In genomic region chr1:81824759-81825158, GRCh38 we compare ENCODE assay signal across 20 cellular contexts. TPM values are rescaled to one million over a fixed set of nuclear protein-coding genes. Genes with fewer than 3 reads are reported as not detected.
A peak's percentile ranks its signal among the peaks of the same experiment; 100 is the strongest.
DNase-seq lines count a peak whose midpoint lies in the region; ATAC-seq and TF ChIP-seq lines count a peak whose summit lies in the region.
"Had no signal": no experiment of that assay in that cellular context is flagged by ENCODE, and none has a peak within 500 bp of the region (broad histone marks: within the 10 kb centered on the region; RNA-seq: fewer than 3 reads in every experiment).

No MANE protein-coding gene starts in this region.

- H3K14ac ChIP-seq in H9 (ENCODE audit: insufficient read depth, low read length) (no peak overlapping the region), trophoblast cell (ENCODE audit: low read length) (no peak overlapping the region)

- H3K4me3 Mint-ChIP-seq in H9 = no peak overlapping the region
- H3K4me3 Mint-ChIP-seq in WTC11 = no peak overlapping the region
- H3K4me3 Mint-ChIP-seq in Caco-2 (ENCODE audit: unreplicated experiment) = no peak overlapping the region
- H3K4me3 Mint-ChIP-seq in CD14-positive monocyte = peak overlapping the region in 1 of 2 donors; percentile 37

- H2BK15ac ChIP-seq in H9 (ENCODE audit: low read depth, low read length) = no peak overlapping the region
- no peak overlapping the region for H2BK15ac ChIP-seq in mesendoderm (replicated peaks; ENCODE audit: low read depth)

- TF ChIP-seq CTCF in H9 (conservative IDR thresholded peaks at IDR 0.05) (no peak), WTC11 (IDR thresholded peaks at IDR 0.05) (no peak), Caco-2 (IDR thresholded peaks at IDR 0.05; ENCODE audit: insufficient read depth in 1 of 2, low read depth in 1 of 2, low read length in 1 of 2, severe bottlenecking in 1 of 2, unreplicated experiment in 1 of 2) (no peak), CD14-positive monocyte (IDR thresholded peaks at IDR 0.05) (no peak)

- no peaks in the 10 kb centered on the region for H3K27me3 ChIP-seq in H9 (ENCODE audit: insufficient read depth, low read length)
- H3K27me3 ChIP-seq in mesendoderm (ENCODE audit: insufficient read depth, low read length, poor library complexity) = no peaks in the 10 kb centered on the region
- no peaks in the 10 kb centered on the region for H3K27me3 ChIP-seq in trophoblast cell (ENCODE audit: insufficient read depth, low read length)
- H3K27me3 ChIP-seq in Caco-2 (replicated peaks; ENCODE audit: control insufficient read depth, insufficient read depth, low read length) = no peaks in the 10 kb centered on the region
- H3K27me3 ChIP-seq in H7 (ENCODE audit: control insufficient read depth, insufficient read depth, low read length) = no peaks in the 10 kb centered on the region
- H3K27me3 ChIP-seq: BE2C; BLaER1 treated with 17β-estradiol and CSF1 and Interleukin-3, amounts not matched to agents 10 nM and 100 nM had no signal

- H3K56ac ChIP-seq in H9 (ENCODE audit: insufficient read length, low read depth, low read length) (no peak overlapping the region), mesendoderm (ENCODE audit: low read length) (no peak overlapping the region)

- no peak overlapping the region for H2AFZ ChIP-seq in H9 (ENCODE audit: low read length)
- H2AFZ ChIP-seq in trophoblast cell (ENCODE audit: insufficient read depth, low read length, poor library complexity) = no peak overlapping the region

- POLR2A ChIA-PET in WTC11 (lab: Charles Lee) = no interaction called here
- POLR2A ChIA-PET in Caco-2 (lab: Charles Lee) = no interaction called here

- H4K91ac ChIP-seq in H9 (ENCODE audit: insufficient read length, low read depth, low read length) (no peak overlapping the region), trophoblast cell (ENCODE audit: low read depth, low read length) (no peak overlapping the region)

- H3K4me1 Mint-ChIP-seq in H9 (peaks cover 40 to 50% of the 10 kb centered on the region in 2 experiments), WTC11 (peaks cover 55% of the 10 kb centered on the region), Caco-2 (ENCODE audit: low read depth, unreplicated experiment) (no peaks in the 10 kb centered on the region), CD14-positive monocyte (no peaks in the 10 kb centered on the region)

- H3K27me3 Mint-ChIP-seq in H9 (ENCODE audit: low read depth) = no peaks in the 10 kb centered on the region
- H3K27me3 Mint-ChIP-seq in WTC11 (ENCODE audit: low read depth) = no peaks in the 10 kb centered on the region
- no peaks in the 10 kb centered on the region for H3K27me3 Mint-ChIP-seq in Caco-2 (ENCODE audit: insufficient read depth, unreplicated experiment)
- H3K27me3 Mint-ChIP-seq in CD14-positive monocyte (ENCODE audit: low read depth in 3 of 3) = peaks cover 0 to 4% (median 0%) of the 10 kb centered on the region in 3 donors
- H3K27me3 Mint-ChIP-seq: CD4-positive, alpha-beta memory T cell had no signal

- WGBS in H9 (ENCODE audit: extremely low coverage, insufficient read length, low lambda C conversion rate) = no CpG with 5 or more reads among the region's 4 CpGs
- WGBS in mesendoderm (ENCODE audit: extremely low coverage, insufficient coverage, low lambda C conversion rate) = no CpG with 5 or more reads among the region's 4 CpGs
- WGBS in trophoblast cell (ENCODE audit: extremely low coverage, insufficient coverage, insufficient read length) = no CpG with 5 or more reads among the region's 4 CpGs

- H3K36me3 ChIP-seq in mesendoderm (ENCODE audit: control insufficient read depth, insufficient read depth, low read length) (no peaks in the 10 kb centered on the region), trophoblast cell (ENCODE audit: control insufficient read depth in 1 of 2, insufficient read depth in 2 of 2, low read length in 2 of 2) (peaks cover 0 to 3% of the 10 kb centered on the region in 2 experiments), Caco-2 (ENCODE audit: control insufficient read depth, insufficient read depth, low read length) (no peaks in the 10 kb centered on the region), H7 (replicated peaks; ENCODE audit: control insufficient read depth, insufficient read depth, low read length) (no peaks in the 10 kb centered on the region)
- H3K36me3 ChIP-seq: BE2C; BLaER1 treated with 17β-estradiol and CSF1 and Interleukin-3, amounts not matched to agents 10 nM and 100 nM; HAP-1 had no signal

- intact Hi-C loops in Caco-2 (cut with micrococcal nuclease; ENCODE audit: unreplicated experiment) = no loop called here
- intact Hi-C loops in CD14-positive monocyte (cut with micrococcal nuclease) = no loop called here

- H3K4ac ChIP-seq in H9 (ENCODE audit: low read depth, low read length) (no peak overlapping the region), mesendoderm (ENCODE audit: low read depth, low read length) (no peak overlapping the region), trophoblast cell (ENCODE audit: low read depth, low read length) (peak overlapping the region; percentile 95)

- H3K18ac ChIP-seq in H9 (ENCODE audit: insufficient read length, low read depth, low read length) = no peak overlapping the region
- no peak overlapping the region for H3K18ac ChIP-seq in mesendoderm (ENCODE audit: low read length)
- H3K18ac ChIP-seq in trophoblast cell (ENCODE audit: low read length) = no peak overlapping the region

- no peak overlapping the region for H4K12ac ChIP-seq in trophoblast cell (ENCODE audit: low read depth, low read length)

- H3K9me3 ChIP-seq in H9 (ENCODE audit: control insufficient read depth, low read depth, low read length) (no peaks in the 10 kb centered on the region), trophoblast cell (ENCODE audit: insufficient read depth, low read depth, low read length) (no peaks in the 10 kb centered on the region), Caco-2 (no peaks in the 10 kb centered on the region)
- H3K9me3 ChIP-seq: A549; BE2C; BLaER1 treated with 17β-estradiol and CSF1 and Interleukin-3, amounts not matched to agents 10 nM and 100 nM; HAP-1 had no signal

- no peak overlapping the region for H2AK5ac ChIP-seq in H9 (ENCODE audit: insufficient read length, low read length)
- no peak overlapping the region for H2AK5ac ChIP-seq in mesendoderm (ENCODE audit: low read length)
- no peak overlapping the region for H2AK5ac ChIP-seq in trophoblast cell (ENCODE audit: low read length)

- H3K27ac ChIP-seq in H9 (ENCODE audit: insufficient read length, low read depth, low read length) (no peak overlapping the region), mesendoderm (ENCODE audit: low read depth, low read length) (no peak overlapping the region), trophoblast cell (ENCODE audit: low read depth, low read length) (no peak overlapping the region)
- H3K27ac ChIP-seq: A549; BLaER1 treated with 17β-estradiol and CSF1 and Interleukin-3, amounts not matched to agents 10 nM and 100 nM had no signal

- no peaks in the 10 kb centered on the region for H4K20me1 ChIP-seq in H9 (ENCODE audit: control insufficient read depth, insufficient read depth, insufficient read length)
- H4K20me1 ChIP-seq: BLaER1 treated with 17β-estradiol and CSF1 and Interleukin-3, amounts not matched to agents 10 nM and 100 nM had no signal

- H4K8ac ChIP-seq in H9 (replicated peaks; ENCODE audit: insufficient read length, low read depth, low read length) (no peak overlapping the region), mesendoderm (ENCODE audit: low read depth, low read length) (peak overlapping the region; percentile 56), trophoblast cell (ENCODE audit: low read depth, low read length) (no peak overlapping the region)

- H3K4me1 ChIP-seq in H9 (ENCODE audit: insufficient read depth, low read length) (peaks cover 2% of the 10 kb centered on the region), mesendoderm (ENCODE audit: control insufficient read depth, low read depth, low read length) (no peaks in the 10 kb centered on the region), trophoblast cell (ENCODE audit: control insufficient read depth in 1 of 2, insufficient read depth in 2 of 2, low read length in 2 of 2) (peaks cover 0 to 7% of the 10 kb centered on the region in 2 experiments), Caco-2 (no peaks in the 10 kb centered on the region)
- H3K4me1 ChIP-seq: A549; BE2C; BLaER1 treated with 17β-estradiol and CSF1 and Interleukin-3, amounts not matched to agents 10 nM and 100 nM had no signal

- H2BK120ac ChIP-seq in H9 (ENCODE audit: low read depth, low read length, poor library complexity, severe bottlenecking) (no peak overlapping the region), mesendoderm (ENCODE audit: low read depth, low read length) (no peak overlapping the region), trophoblast cell (ENCODE audit: insufficient read depth, low read length, poor library complexity) (no peak overlapping the region)

- no peak overlapping the region for H3K4me2 ChIP-seq in H9 (ENCODE audit: insufficient read depth, insufficient read length, low read length)
- no peak overlapping the region for H3K4me2 ChIP-seq in mesendoderm (ENCODE audit: low read length)
- no peak overlapping the region for H3K4me2 ChIP-seq in trophoblast cell (ENCODE audit: low read length)
- H3K4me2 ChIP-seq: A549; BLaER1 treated with 17β-estradiol and CSF1 and Interleukin-3, amounts not matched to agents 10 nM and 100 nM had no signal

- H3K23ac ChIP-seq in H9 (ENCODE audit: insufficient read length, low read depth, low read length) = no peak overlapping the region
- no peak overlapping the region for H3K23ac ChIP-seq in mesendoderm (ENCODE audit: low read length)
- no peak overlapping the region for H3K23ac ChIP-seq in trophoblast cell (ENCODE audit: low read length)

- no peak overlapping the region for H2BK20ac ChIP-seq in H9 (ENCODE audit: low read depth, low read length, poor library complexity, severe bottlenecking)

- H3K36me3 Mint-ChIP-seq in H9 (ENCODE audit: insufficient read depth in 1 of 3, low read depth in 3 of 3) (no peaks in the 10 kb centered on the region), WTC11 (no peaks in the 10 kb centered on the region), Caco-2 (ENCODE audit: insufficient read depth, unreplicated experiment) (no peaks in the 10 kb centered on the region), CD14-positive monocyte (no peaks in the 10 kb centered on the region)
- H3K36me3 Mint-ChIP-seq: CD4-positive, alpha-beta memory T cell had no signal

- CTCF ChIA-PET in WTC11 (lab: Charles Lee) = no interaction called here
- CTCF ChIA-PET in Caco-2 (lab: Charles Lee) = no interaction called here

- H3K27ac Mint-ChIP-seq in H9 (peak overlapping the region; percentile 72 to 94 (median 83); a peak in 6 of 7 replicates), WTC11 (peak overlapping the region; percentile 12; the same call in 1 of the 2 replicates), Caco-2 (ENCODE audit: unreplicated experiment) (no peak overlapping the region), CD14-positive monocyte (no peak overlapping the region)
- H3K27ac Mint-ChIP-seq: CD4-positive, alpha-beta memory T cell had no signal

- H3K9ac ChIP-seq in H9 (ENCODE audit: extremely low read depth, insufficient read length, low read length) (no peak overlapping the region), mesendoderm (ENCODE audit: low read length) (no peak overlapping the region), trophoblast cell (ENCODE audit: low read length) (no peak overlapping the region)
- H3K9ac ChIP-seq: BLaER1 treated with 17β-estradiol and CSF1 and Interleukin-3, amounts not matched to agents 10 nM and 100 nM had no signal

- ATAC-seq in WTC11 = no peak
- ATAC-seq: A549 had no signal

- H3T11ph ChIP-seq in H9 (ENCODE audit: low read length) = no peak overlapping the region

- H3K79me2 ChIP-seq in H9 (ENCODE audit: insufficient read depth, low read length) (peaks cover 11% of the 10 kb centered on the region; the same call in 1 of the 2 replicates), mesendoderm (ENCODE audit: control insufficient read depth, insufficient read depth, low read length) (peaks cover 32% of the 10 kb centered on the region), trophoblast cell (ENCODE audit: control insufficient read depth, insufficient read depth, low read length, poor library complexity) (peaks cover 4% of the 10 kb centered on the region)

- H2BK5ac ChIP-seq in H9 (ENCODE audit: insufficient read length, low read length) = no peak overlapping the region
- no peak overlapping the region for H2BK5ac ChIP-seq in mesendoderm (ENCODE audit: low read length)
- no peak overlapping the region for H2BK5ac ChIP-seq in trophoblast cell (ENCODE audit: low read depth, low read length, poor library complexity)

- H2BK12ac ChIP-seq in H9 (ENCODE audit: insufficient read length, low read depth, low read length) (no peak overlapping the region), trophoblast cell (ENCODE audit: low read length) (no peak overlapping the region)

- BruUV-seq in Caco-2 (replicated peaks; lab: Mats Ljungman, UMichigan) = no TSS peak

- no peaks in the 10 kb centered on the region; a peak in 1 of 5 replicates for H3K9me3 Mint-ChIP-seq in H9
- no peaks in the 10 kb centered on the region for H3K9me3 Mint-ChIP-seq in WTC11
- H3K9me3 Mint-ChIP-seq in Caco-2 (ENCODE audit: unreplicated experiment) = no peaks in the 10 kb centered on the region
- H3K9me3 Mint-ChIP-seq in CD14-positive monocyte = peaks cover 0 to 2% (median 0%) of the 10 kb centered on the region in 7 donors

- no peaks in the 10 kb centered on the region for H3K23me2 ChIP-seq in H9 (ENCODE audit: insufficient read length, low read depth, low read length, poor library complexity, severe bottlenecking)

- no peak overlapping the region for H4K5ac ChIP-seq in H9 (ENCODE audit: insufficient read length, low read depth, low read length)
- H4K5ac ChIP-seq in mesendoderm (ENCODE audit: low read length) = no peak overlapping the region

- DNase-seq in H9 (no peak), WTC11 (ENCODE audit: low spot score) (no peak), mesendoderm (no peak), trophoblast cell (no peak), Caco-2 (no peak), H7 (no peak), CD14-positive monocyte (ENCODE audit: low spot score) (no peak)
- DNase-seq: 8988T; ACHN; AML-193; BE2C; CD4-positive, alpha-beta memory T cell; COR-L47; DMS79; EL; GDM1; GOT3 had no signal

- peaks cover 8% of the 10 kb centered on the region for H3K79me1 ChIP-seq in H9 (ENCODE audit: insufficient read depth, low read depth, low read length, poor library complexity, severe bottlenecking)
- H3K79me1 ChIP-seq in mesendoderm (ENCODE audit: low read length) = peaks cover 5% of the 10 kb centered on the region
- H3K79me1 ChIP-seq in trophoblast cell (ENCODE audit: low read length) = no peaks in the 10 kb centered on the region

- H3K4me3 ChIP-seq in mesendoderm (ENCODE audit: low read length) (no peak overlapping the region), trophoblast cell (ENCODE audit: low read depth, low read length) (no peak overlapping the region), Caco-2 (ENCODE audit: low read depth, low read length) (no peak overlapping the region), H7 (ENCODE audit: insufficient read depth, low read depth, low read length) (no peak overlapping the region)
- H3K4me3 ChIP-seq: A549; BLaER1 treated with 17β-estradiol and CSF1 and Interleukin-3, amounts not matched to agents 10 nM and 100 nM; HAP-1 had no signal

RNA-seq across cellular contexts. Expression of gene ADGRL2, which starts 24.0 kb away (rescaled TPM):
- total RNA-seq in H9 (2021) (119 TPM in 2 replicates), WTC11 (2021) (71.6 to 81.8 TPM (median 80.2 TPM) in 3 replicates), Caco-2 (2022) (3.8 and 4.6 TPM in 2 replicates)
- 102 TPM for polyA plus RNA-seq in mesendoderm (2013, experiment 1 of 2)
- polyA plus RNA-seq in mesendoderm (2013, experiment 2 of 2) = 104 TPM
- polyA plus RNA-seq in trophoblast cell (2013) = 187 TPM in 2 replicates
- total RNA-seq in H7 (2014; rRNA removed; shearing (Covaris generic)) = 94.0 and 112 TPM in 2 replicates
- polyA plus RNA-seq in CD14-positive monocyte = not detected
- total RNA-seq: CD4-positive, alpha-beta memory T cell had no signal
- polyA plus RNA-seq: CD4-positive, alpha-beta memory T cell had no signal

Comparison
In these comparisons a context has a peak if more than half of its experiments do, and no peak if none do; other contexts are left out.
1. H3K27ac Mint-ChIP-seq: peak in H9 (3 of 3) and WTC11 (single experiment); none in Caco-2 (single experiment) and CD14-positive monocyte (0 of 7).
2. RNA of gene ADGRL2, which starts 24.0 kb away (total RNA-seq): 119 TPM in H9, 94.0 to 112 TPM in H7 and 71.6 to 81.8 TPM in WTC11; 3.8 to 4.6 TPM in Caco-2; every median in the first group is over 10 times any median in the second.